13 cellular contexts compared by ENCODE assay signal in genomic region chrX:4588056-4588455, GRCh38.
DNase-seq lines count a peak whose midpoint lies in the region.
"Had no signal": no experiment of that assay in that cellular context is flagged by ENCODE, and none has a peak within 500 bp of the region (broad histone marks: within the 10 kb centered on the region; RNA-seq: fewer than 3 reads in every experiment).

No MANE protein-coding gene starts in this region.

- DNase-seq in NCI-H146 (lab: John Stamatoyannopoulos, UW) (peak; percentile 12), NCI-H146 treated with DMSO at 0.1 percent for 48 hours (lab: John Stamatoyannopoulos, UW; ENCODE audit: unreplicated experiment) (no peak), NCI-H1092 (lab: John Stamatoyannopoulos, UW) (peak; percentile 22), NCI-H2081 treated with DMSO at 0.1 percent for 48 hours (lab: John Stamatoyannopoulos, UW) (peak; percentile 2), NAMALWA (ENCODE audit: low spot score) (no peak), SK-N-DZ (ENCODE audit: low spot score) (no peak)
- DNase-seq: Caco-2; CD4-positive, CD25-positive, alpha-beta regulatory T cell; CD8-positive, alpha-beta T cell; DMS53; DMS79 treated with DMSO at 0.1 percent for 48 hours; GF-D8; H9 had no signal

Comparison
In these comparisons a context has a peak if more than half of its experiments do, and no peak if none do; other contexts are left out.
1. DNase-seq: peak in NCI-H146 (single experiment), NCI-H1092 (single experiment) and NCI-H2081 treated with DMSO at 0.1 percent for 48 hours (single experiment); none in NCI-H146 treated with DMSO at 0.1 percent for 48 hours (single experiment), NAMALWA (single experiment) and SK-N-DZ (single experiment).